Comparison of ENCODE assay signal across 5 cellular contexts in the genomic region with DNA sequence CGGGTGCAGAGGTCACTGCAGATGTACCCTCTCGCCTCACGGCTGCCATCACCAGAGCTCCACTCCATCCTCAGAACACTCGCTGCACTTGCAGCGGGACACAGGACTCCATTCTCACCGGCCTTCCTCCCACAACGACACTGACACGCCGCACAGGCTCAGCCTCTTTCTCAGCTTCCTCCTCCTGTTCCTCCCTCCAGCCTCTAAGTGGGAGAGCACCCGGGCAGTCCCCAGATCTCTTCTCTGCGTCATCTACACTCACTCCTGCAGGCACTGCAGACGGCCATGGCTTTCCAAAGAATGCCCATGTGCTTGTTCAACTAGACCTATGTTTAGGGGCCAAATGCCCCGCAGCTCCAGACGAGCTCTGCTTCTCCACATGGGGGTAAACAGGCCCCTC. TPM values are rescaled to one million over a fixed set of nuclear protein-coding genes. Genes with fewer than 3 reads are reported as not detected.
DNase-seq lines count a peak whose midpoint lies in the region; TF ChIP-seq lines count a peak whose summit lies in the region.
"Had no signal": no experiment of that assay in that cellular context is flagged by ENCODE, and none has a peak within 500 bp of the region (broad histone marks: within the 10 kb centered on the region; RNA-seq: fewer than 3 reads in every experiment).

No MANE protein-coding gene starts in this region.

- TF ChIP-seq CTCF in brain microvascular endothelial cell (IDR thresholded peaks at IDR 0.05; ENCODE audit: low read depth, low read length, missing control alignments) (no peak), thyroid gland (IDR thresholded peaks at IDR 0.05) (no peak)

- H3K27ac ChIP-seq in brain microvascular endothelial cell (peak overlapping the region; percentile 86), thyroid gland (no peak overlapping the region)

- WGBS in thyroid gland, 2 donors, result 85 to 88% methylated on average over 14 of the region's 14 CpGs

- no peak for TF ChIP-seq POLR2A in thyroid gland (IDR thresholded peaks at IDR 0.05)

- no peaks in the 10 kb centered on the region for H3K9me3 ChIP-seq in thyroid gland

- DNase-seq in Daoy (ENCODE audit: low read depth), result peak; percentile 74
- DNase-seq in brain microvascular endothelial cell, result peak; percentile 51
- no peak for DNase-seq in NCI-H1105 (lab: John Stamatoyannopoulos, UW)
- no peak for DNase-seq in thyroid gland
- DNase-seq: activated effector memory CD4-positive, alpha-beta T cell treated with anti-CD3 and anti-CD28 coated beads, Interleukin-2, amount 50 U/mL, for 16 hours had no signal

- in situ Hi-C loops in brain microvascular endothelial cell (cut with HindIII; ENCODE audit: low pct_ligation_motif_present, low sequenced_read_pairs), result no loop called here

- intact Hi-C loops in thyroid gland (cut with DNase I), result loop anchor here (10.0 kb wide), 1 partner anchor 117 kb away; no protein-coding TSS in a partner anchor

- peaks cover 0 to under 1% of the 10 kb centered on the region in 2 donors for H3K4me1 ChIP-seq in thyroid gland

- peaks cover 70% of the 10 kb centered on the region for H3K36me3 ChIP-seq in brain microvascular endothelial cell (replicated peaks)
- peaks cover 60 to 66% of the 10 kb centered on the region in 2 donors for H3K36me3 ChIP-seq in thyroid gland

- H3K4me3 ChIP-seq in brain microvascular endothelial cell (ENCODE audit: low read depth, low read length), result no peak overlapping the region
- no peak overlapping the region for H3K4me3 ChIP-seq in thyroid gland (replicated peaks in 1 of 3)

- H3K27me3 ChIP-seq in brain microvascular endothelial cell (replicated peaks) (no peaks in the 10 kb centered on the region), thyroid gland (no peaks in the 10 kb centered on the region)

RNA-seq across cellular contexts. Expression of gene FKRP, which starts 14.3 kb away (rescaled TPM):
- total RNA-seq in Daoy (2014; rRNA removed; shearing (Covaris generic)), result 20.0 and 23.1 TPM in 2 replicates
- 10 to 100 TPM; 20.1 to 40.1 (median 23.1) TPM for total RNA-seq in thyroid gland

RNA-seq across cellular contexts. Expression of gene STRN4, which starts 14.7 kb away (rescaled TPM):
- total RNA-seq in Daoy (2014; rRNA removed; shearing (Covaris generic)), result 67.1 and 106 TPM in 2 replicates
- total RNA-seq in thyroid gland, result 10 to 100 TPM; 54.1 to 73.4 (median 67.7) TPM

RNA-seq across cellular contexts. Expression of gene PRKD2, which starts 14.7 kb away (rescaled TPM):
- total RNA-seq in Daoy (2014; rRNA removed; shearing (Covaris generic)), result 15.3 and 22.9 TPM in 2 replicates
- total RNA-seq in thyroid gland, result 10 to 100 TPM; 23.7 to 40.7 (median 32.7) TPM

RNA-seq across cellular contexts. Expression of gene SLC1A5, which starts 56.8 kb away (rescaled TPM):
- 117 and 141 TPM in 2 replicates for total RNA-seq in Daoy (2014; rRNA removed; shearing (Covaris generic))
- 10 to 100 TPM in 3 of 4 donors, 1 to 10 TPM in 1; 9.3 to 18.5 (median 11.8) TPM for total RNA-seq in thyroid gland

Comparison
In these comparisons a context has a peak if more than half of its experiments do, and no peak if none do; other contexts are left out.
1. DNase-seq: peak in Daoy (single experiment) and brain microvascular endothelial cell (single experiment); none in NCI-H1105 (single experiment) and thyroid gland (0 of 2).